16 cellular contexts compared by ENCODE assay signal in genomic region chr9:136115206-136115605, GRCh38.
"Had no signal": no experiment of that assay in that cellular context is flagged by ENCODE, and none has a peak within 500 bp of the region (broad histone marks: within the 10 kb centered on the region; RNA-seq: fewer than 3 reads in every experiment).

No MANE protein-coding gene starts in this region.

- ATAC-seq: effector memory CD8-positive, alpha-beta T cell; gastroesophageal sphincter; left lung; stimulated activated naive CD8-positive, alpha-beta T cell treated with anti-CD3 and anti-CD28 coated beads, Interleukin-15, amount 100 ng/mL, for 72 hours had no signal

- H3K9me3 ChIP-seq: gastroesophageal sphincter, left lung, ovary, SJSA1 had no signal

- H3K27ac ChIP-seq: epithelial cell of prostate, gastroesophageal sphincter, left lung, ovary, SJSA1 had no signal

- H3K4me3 ChIP-seq: gastroesophageal sphincter, left lung, ovary, SJSA1 had no signal

- H3K9me3 Mint-ChIP-seq: activated B cell treated with CpG ODN at 0.5 μM for 24 hours; brain; central memory CD8-positive, alpha-beta T cell; effector memory CD8-positive, alpha-beta T cell; memory B cell; stimulated activated naive CD8-positive, alpha-beta T cell treated with anti-CD3 and anti-CD28 coated beads, Interleukin-15, amount 100 ng/mL, for 72 hours had no signal

- H3K27me3 Mint-ChIP-seq: activated B cell treated with CpG ODN at 0.5 μM for 24 hours; brain; central memory CD8-positive, alpha-beta T cell; effector memory CD8-positive, alpha-beta T cell; memory B cell; stimulated activated naive CD8-positive, alpha-beta T cell treated with anti-CD3 and anti-CD28 coated beads, Interleukin-15, amount 100 ng/mL, for 72 hours had no signal

- H3K27ac Mint-ChIP-seq: activated B cell treated with CpG ODN at 0.5 μM for 24 hours; effector memory CD8-positive, alpha-beta T cell; memory B cell had no signal

- DNase-seq: activated B cell treated with CpG ODN at 0.5 μM for 24 hours; activated effector memory CD4-positive, alpha-beta T cell treated with Interleukin-2 at 50 U/mL for 16 hours; activated T-cell treated with anti-CD3 and anti-CD28 coated beads for 4 hours; amniotic stem cell; effector memory CD8-positive, alpha-beta T cell; left lung; ovary; stimulated activated CD4-positive, alpha-beta T cell treated with anti-CD3 and anti-CD28 coated beads, Interleukin-12 subunit alpha, Interleukin-12 subunit beta, amount 100 ng/mL, for 4 hours; stimulated activated CD4-positive, alpha-beta T cell treated with anti-CD3 and anti-CD28 coated beads, Interleukin-2, amount 100 ng/mL, for 48 hours; stimulated activated naive CD8-positive, alpha-beta T cell treated with anti-CD3 and anti-CD28 coated beads, Interleukin-15, amount 100 ng/mL, for 72 hours had no signal

- H3K36me3 ChIP-seq: ovary had no signal

- H3K36me3 Mint-ChIP-seq: memory B cell had no signal

- H3K4me3 Mint-ChIP-seq: activated B cell treated with CpG ODN at 0.5 μM for 24 hours; central memory CD8-positive, alpha-beta T cell; effector memory CD8-positive, alpha-beta T cell; memory B cell; stimulated activated naive CD8-positive, alpha-beta T cell treated with anti-CD3 and anti-CD28 coated beads, Interleukin-15, amount 100 ng/mL, for 72 hours had no signal
